ENCODE assay signal across 24 cellular contexts in genomic region chr18:77737412-77737811, GRCh38.
"Had no signal": no experiment of that assay in that cellular context is flagged by ENCODE, and none has a peak within 500 bp of the region (broad histone marks: within the 10 kb centered on the region; RNA-seq: fewer than 3 reads in every experiment).

No MANE protein-coding gene starts in this region.

- H3K27ac ChIP-seq: coronary artery, heart left ventricle, parathyroid adenoma, psoas muscle, spleen, thoracic aorta, transverse colon had no signal

- H3K9me3 ChIP-seq: heart left ventricle, psoas muscle, spleen, thoracic aorta, transverse colon had no signal

- DNase-seq: effector CD4-positive, alpha-beta T cell; heart left ventricle; hippocampal formation; kidney glomerular epithelial cell; mammary epithelial cell; naive thymus-derived CD4-positive, alpha-beta T cell; nephron progenitor cell; psoas muscle; retina; spleen; stimulated activated CD4-positive, alpha-beta T cell treated with anti-CD3 and anti-CD28 coated beads, Interleukin-15, amount 100 ng/mL, for 24 hours; stimulated activated CD4-positive, alpha-beta T cell treated with anti-CD3 and anti-CD28 coated beads, Interleukin-1b, Interleukin-23, amount 100 ng/mL, for 48 hours; stimulated activated CD4-positive, alpha-beta T cell treated with anti-CD3 and anti-CD28 coated beads, Interleukin-4, amount 100 ng/mL, for 24 hours; stimulated activated naive B cell treated with anti-CD40 and anti-IgM and Interleukin-4, amounts not matched to agents 10 μg/mL and 1 μg/mL and 100 μg/mL, for 72 hours; stimulated activated naive CD8-positive, alpha-beta T cell treated with anti-CD3 and anti-CD28 coated beads, Interleukin-15, amount 100 ng/mL, for 72 hours; substantia nigra; transverse colon had no signal

- H3K79me2 ChIP-seq: parathyroid adenoma had no signal

- H3K9ac ChIP-seq: parathyroid adenoma had no signal

- H2AFZ ChIP-seq: parathyroid adenoma had no signal

- H3K36me3 Mint-ChIP-seq: naive thymus-derived CD4-positive, alpha-beta T cell; stimulated activated naive B cell treated with anti-CD40 and anti-IgM and Interleukin-4, amounts not matched to agents 10 μg/mL and 1 μg/mL and 100 μg/mL, for 72 hours had no signal

- H3K27me3 ChIP-seq: spleen, transverse colon had no signal

- H3K4me1 Mint-ChIP-seq: naive thymus-derived CD4-positive, alpha-beta T cell; stimulated activated naive B cell treated with anti-CD40 and anti-IgM and Interleukin-4, amounts not matched to agents 10 μg/mL and 1 μg/mL and 100 μg/mL, for 72 hours; stimulated activated naive CD8-positive, alpha-beta T cell treated with anti-CD3 and anti-CD28 coated beads, Interleukin-15, amount 100 ng/mL, for 72 hours had no signal

- H3K9me3 Mint-ChIP-seq: nephron progenitor cell; stimulated activated naive B cell treated with anti-CD40 and anti-IgM and Interleukin-4, amounts not matched to agents 10 μg/mL and 1 μg/mL and 100 μg/mL, for 72 hours; stimulated activated naive CD8-positive, alpha-beta T cell treated with anti-CD3 and anti-CD28 coated beads, Interleukin-15, amount 100 ng/mL, for 72 hours had no signal

- H3K4me3 ChIP-seq: coronary artery, heart left ventricle, psoas muscle, spleen, thoracic aorta, transverse colon had no signal

- FAIRE-seq: frontal cortex, islet of Langerhans had no signal

- H3K27ac Mint-ChIP-seq: stimulated activated naive B cell treated with anti-CD40 and anti-IgM and Interleukin-4, amounts not matched to agents 10 μg/mL and 1 μg/mL and 100 μg/mL, for 72 hours; stimulated activated naive CD8-positive, alpha-beta T cell treated with anti-CD3 and anti-CD28 coated beads, Interleukin-15, amount 100 ng/mL, for 72 hours had no signal

- H3K4me3 Mint-ChIP-seq: naive thymus-derived CD4-positive, alpha-beta T cell; nephron progenitor cell; stimulated activated naive B cell treated with anti-CD40 and anti-IgM and Interleukin-4, amounts not matched to agents 10 μg/mL and 1 μg/mL and 100 μg/mL, for 72 hours; stimulated activated naive CD8-positive, alpha-beta T cell treated with anti-CD3 and anti-CD28 coated beads, Interleukin-15, amount 100 ng/mL, for 72 hours had no signal

- H3K4me1 ChIP-seq: heart left ventricle, parathyroid adenoma, psoas muscle, spleen, transverse colon had no signal

- ATAC-seq: heart left ventricle; left lobe of liver; naive thymus-derived CD4-positive, alpha-beta T cell; psoas muscle; sciatic nerve; stimulated activated naive B cell treated with anti-CD40 and anti-IgM and Interleukin-4, amounts not matched to agents 10 μg/mL and 1 μg/mL and 100 μg/mL, for 72 hours; stimulated activated naive CD8-positive, alpha-beta T cell treated with anti-CD3 and anti-CD28 coated beads, Interleukin-15, amount 100 ng/mL, for 72 hours had no signal

- H3K36me3 ChIP-seq: heart left ventricle, spleen, thoracic aorta, transverse colon had no signal
